ENCODE assay signal across 29 cellular contexts in the genomic region with DNA sequence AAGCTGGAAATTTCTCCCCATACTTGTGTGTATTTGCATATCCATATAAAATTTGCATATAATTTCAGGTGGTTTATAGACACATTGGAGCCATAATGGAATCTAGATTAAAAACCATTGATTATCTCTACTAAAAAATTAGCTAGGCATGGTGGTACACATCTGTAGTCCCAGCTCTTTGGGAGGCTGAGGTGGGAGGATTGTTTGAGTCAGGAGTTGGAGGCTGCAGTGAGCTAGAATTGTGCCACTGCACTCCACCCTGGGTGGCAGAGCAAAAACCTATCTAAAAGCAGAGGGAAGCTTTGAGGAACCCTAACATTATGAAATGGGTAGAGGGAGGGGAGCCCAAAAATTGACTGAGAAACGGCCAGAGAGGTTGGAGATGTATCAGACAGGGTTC. TPM values are rescaled to one million over a fixed set of nuclear protein-coding genes. Genes with fewer than 3 reads are reported as not detected.
"Had no signal": no experiment of that assay in that cellular context is flagged by ENCODE, and none has a peak within 500 bp of the region (broad histone marks: within the 10 kb centered on the region; RNA-seq: fewer than 3 reads in every experiment).

No MANE protein-coding gene starts in this region.

- H3K4me3 Mint-ChIP-seq: naive thymus-derived CD4-positive, alpha-beta T cell; natural killer cell; nephron; neural crest cell; stimulated activated effector memory CD8-positive, alpha-beta T cell treated with anti-CD3 and anti-CD28 coated beads, Interleukin-12 subunit alpha, Interleukin-12 subunit beta, amount 100 ng/mL, for 72 hours; stimulated activated naive B cell treated with anti-CD40 and anti-IgM and Interleukin-4, amounts not matched to agents 10 μg/mL and 1 μg/mL and 100 μg/mL, for 72 hours; stimulated activated naive CD8-positive, alpha-beta T cell treated with anti-CD3 and anti-CD28 coated beads, Interleukin-15, Interleukin-2, amounts not matched to agents 100 ng/mL and 50 ng/mL, for 24 hours had no signal

- H3K4me3 ChIP-seq: pancreas, psoas muscle, stomach, thoracic aorta, thyroid gland, tibial nerve, upper lobe of left lung, vagina had no signal

- H3K27me3 Mint-ChIP-seq: naive thymus-derived CD4-positive, alpha-beta T cell; stimulated activated naive B cell treated with anti-CD40 and anti-IgM and Interleukin-4, amounts not matched to agents 10 μg/mL and 1 μg/mL and 100 μg/mL, for 72 hours; stimulated activated naive CD8-positive, alpha-beta T cell treated with anti-CD3 and anti-CD28 coated beads, Interleukin-15, Interleukin-2, amounts not matched to agents 100 ng/mL and 50 ng/mL, for 24 hours had no signal

- H3K27ac ChIP-seq: neutrophil, pancreas, psoas muscle, thoracic aorta, thyroid gland, tibial nerve, upper lobe of left lung, vagina had no signal

- H3K36me3 ChIP-seq: neutrophil, pancreas, stomach, thoracic aorta, thyroid gland, tibial nerve, upper lobe of left lung, vagina had no signal

- H3K9me3 ChIP-seq: neutrophil, pancreas, psoas muscle, stomach, thoracic aorta, thyroid gland, tibial nerve, upper lobe of left lung, vagina had no signal

- FAIRE-seq: pancreas, small intestine, urothelium cell line had no signal

- H3K27me3 ChIP-seq: pancreas, stomach, thyroid gland, tibial nerve, upper lobe of left lung, vagina had no signal

- ATAC-seq: naive thymus-derived CD4-positive, alpha-beta T cell; natural killer cell; pancreas; psoas muscle; right cardiac atrium; sciatic nerve; stimulated activated effector memory CD8-positive, alpha-beta T cell treated with anti-CD3 and anti-CD28 coated beads, Interleukin-12 subunit alpha, Interleukin-12 subunit beta, amount 100 ng/mL, for 72 hours; stimulated activated naive B cell treated with anti-CD40 and anti-IgM and Interleukin-4, amounts not matched to agents 10 μg/mL and 1 μg/mL and 100 μg/mL, for 72 hours had no signal

- H3K36me3 Mint-ChIP-seq: naive thymus-derived CD4-positive, alpha-beta T cell; natural killer cell had no signal

- H3K9me3 Mint-ChIP-seq: naive thymus-derived CD4-positive, alpha-beta T cell; natural killer cell; nephron; neural crest cell; stimulated activated effector memory CD8-positive, alpha-beta T cell treated with anti-CD3 and anti-CD28 coated beads, Interleukin-12 subunit alpha, Interleukin-12 subunit beta, amount 100 ng/mL, for 72 hours; stimulated activated naive B cell treated with anti-CD40 and anti-IgM and Interleukin-4, amounts not matched to agents 10 μg/mL and 1 μg/mL and 100 μg/mL, for 72 hours; stimulated activated naive CD8-positive, alpha-beta T cell treated with anti-CD3 and anti-CD28 coated beads, Interleukin-15, Interleukin-2, amounts not matched to agents 100 ng/mL and 50 ng/mL, for 24 hours had no signal

- DNase-seq: naive thymus-derived CD4-positive, alpha-beta T cell; natural killer cell; nucleus accumbens; pancreas; psoas muscle; right cardiac atrium; small intestine; stimulated activated CD4-positive, alpha-beta T cell treated with anti-CD3 and anti-CD28 coated beads, Interleukin-15, amount 100 ng/mL, for 24 hours; stimulated activated CD4-positive, alpha-beta T cell treated with anti-CD3 and anti-CD28 coated beads, Interleukin-2, amount 100 ng/mL, for 24 hours; stimulated activated CD4-positive, alpha-beta T cell treated with anti-CD3 and anti-CD28 coated beads, Interleukin-2, amount 100 ng/mL, for 48 hours; stimulated activated CD4-positive, alpha-beta T cell treated with anti-CD3 and anti-CD28 coated beads, Interleukin-4, amount 100 ng/mL, for 24 hours; stimulated activated naive B cell treated with anti-CD40 and anti-IgM and Interleukin-4, amounts not matched to agents 10 μg/mL and 1 μg/mL and 100 μg/mL, for 72 hours; stimulated activated naive CD4-positive, alpha-beta T cell treated with Interleukin-2 at 50 U/mL for 16 hours; stomach; thyroid gland; trophoblast cell; upper lobe of left lung had no signal

- H3K27ac Mint-ChIP-seq: naive thymus-derived CD4-positive, alpha-beta T cell; natural killer cell; nephron; stimulated activated effector memory CD8-positive, alpha-beta T cell treated with anti-CD3 and anti-CD28 coated beads, Interleukin-12 subunit alpha, Interleukin-12 subunit beta, amount 100 ng/mL, for 72 hours; stimulated activated naive B cell treated with anti-CD40 and anti-IgM and Interleukin-4, amounts not matched to agents 10 μg/mL and 1 μg/mL and 100 μg/mL, for 72 hours; stimulated activated naive CD8-positive, alpha-beta T cell treated with anti-CD3 and anti-CD28 coated beads, Interleukin-15, Interleukin-2, amounts not matched to agents 100 ng/mL and 50 ng/mL, for 24 hours had no signal

RNA-seq across cellular contexts. Expression of gene RDH12, which starts 3.5 kb away (rescaled TPM):
- total RNA-seq: naive thymus-derived CD4-positive, alpha-beta T cell; natural killer cell; neural crest cell; osteocyte; psoas muscle; renal cortical epithelial cell; right cardiac atrium; sciatic nerve; thoracic aorta; tibial nerve had no signal
- polyA plus RNA-seq: right cardiac atrium had no signal
